Comparison of ENCODE assay signal across 8 cellular contexts in the genomic region with DNA sequence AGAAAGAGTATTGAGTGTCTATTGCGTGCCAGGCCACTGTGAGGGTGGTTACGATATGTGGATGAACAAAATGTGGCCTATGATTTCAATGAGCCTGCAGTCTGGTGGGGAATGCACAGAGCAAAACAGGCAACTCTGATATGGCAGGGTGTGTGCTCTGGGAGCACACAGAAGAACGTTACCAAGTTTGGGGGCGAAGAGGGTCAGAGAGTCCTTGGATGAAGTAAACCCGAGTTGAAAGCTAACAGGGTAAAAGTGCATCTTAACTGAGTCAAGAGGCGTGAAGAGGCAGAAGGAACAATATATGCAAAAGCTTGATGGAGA. TPM values are rescaled to one million over a fixed set of nuclear protein-coding genes. Genes with fewer than 3 reads are reported as not detected.
A peak's percentile ranks its signal among the peaks of the same experiment; 100 is the strongest.
DNase-seq lines count a peak whose midpoint lies in the region; ATAC-seq lines count a peak whose summit lies in the region.

No MANE protein-coding gene starts in this region.

- H3K9me3 Mint-ChIP-seq in CD4-positive, alpha-beta memory T cell, result no peaks in the 10 kb centered on the region
- H3K9me3 Mint-ChIP-seq in IgD-negative memory B cell, result no peaks in the 10 kb centered on the region
- H3K9me3 Mint-ChIP-seq in dendritic cell treated with granulocyte-macrophage colony-stimulating factor and Interleukin-4, amounts not matched to agents 40 ng/mL and 50 ng/mL, for 4 days, result peaks cover 7% of the 10 kb centered on the region
- peaks cover 0 to 8% (median 0%) of the 10 kb centered on the region in 9 donors for H3K9me3 Mint-ChIP-seq in naive thymus-derived CD8-positive, alpha-beta T cell

- H3K36me3 ChIP-seq in CD4-positive, alpha-beta memory T cell (ENCODE audit: insufficient read depth, low read length), result peaks cover 11% of the 10 kb centered on the region

- H3K4me1 Mint-ChIP-seq in CD4-positive, alpha-beta memory T cell, result peaks cover 11 to 28% (median 17%) of the 10 kb centered on the region in 4 donors
- H3K4me1 Mint-ChIP-seq in IgD-negative memory B cell, result peaks cover 7 to 17% (median 17%) of the 10 kb centered on the region in 3 donors
- H3K4me1 Mint-ChIP-seq in dendritic cell treated with granulocyte-macrophage colony-stimulating factor and Interleukin-4, amounts not matched to agents 40 ng/mL and 50 ng/mL, for 4 days (ENCODE audit: low read depth), result peaks cover 29% of the 10 kb centered on the region
- H3K4me1 Mint-ChIP-seq in naive thymus-derived CD8-positive, alpha-beta T cell, result peaks cover 9 to 28% (median 25%) of the 10 kb centered on the region in 4 donors

- H3K27ac ChIP-seq in CD4-positive, alpha-beta memory T cell (ENCODE audit: low read depth, low read length), result peak overlapping the region; percentile 95

- H3K4me1 ChIP-seq in CD4-positive, alpha-beta memory T cell (ENCODE audit: insufficient read depth, low read length), result peaks cover 18% of the 10 kb centered on the region

- intact Hi-C loops in CD4-positive, alpha-beta memory T cell (cut with micrococcal nuclease), result loop anchor here (1.0 to 10.0 kb wide), 9 partner anchors 8 to 1435 kb away; a partner anchor contains a TSS
- intact Hi-C loops in dendritic cell treated with granulocyte-macrophage colony-stimulating factor and Interleukin-4, amounts not matched to agents 40 ng/mL and 50 ng/mL, for 4 days (cut with micrococcal nuclease), result loop anchor here (1.0 to 5.0 kb wide), 4 partner anchors 8 to 208 kb away; a partner anchor contains a TSS

- no peaks in the 10 kb centered on the region for H3K27me3 Mint-ChIP-seq in CD4-positive, alpha-beta memory T cell
- H3K27me3 Mint-ChIP-seq in IgD-negative memory B cell, result no peaks in the 10 kb centered on the region
- H3K27me3 Mint-ChIP-seq in dendritic cell treated with granulocyte-macrophage colony-stimulating factor and Interleukin-4, amounts not matched to agents 40 ng/mL and 50 ng/mL, for 4 days, result no peaks in the 10 kb centered on the region
- no peaks in the 10 kb centered on the region for H3K27me3 Mint-ChIP-seq in naive thymus-derived CD8-positive, alpha-beta T cell

- no peaks in the 10 kb centered on the region for H3K27me3 ChIP-seq in CD4-positive, alpha-beta memory T cell (ENCODE audit: insufficient read depth, low read length)

- peak overlapping the region; percentile 79 to 80 for H3K4me3 ChIP-seq in CD4-positive, alpha-beta memory T cell (ENCODE audit: low read length in 2 of 2)

- H3K36me3 Mint-ChIP-seq in CD4-positive, alpha-beta memory T cell, result peaks cover 14 to 34% of the 10 kb centered on the region in 2 donors
- peaks cover 4% of the 10 kb centered on the region for H3K36me3 Mint-ChIP-seq in IgD-negative memory B cell
- H3K36me3 Mint-ChIP-seq in dendritic cell treated with granulocyte-macrophage colony-stimulating factor and Interleukin-4, amounts not matched to agents 40 ng/mL and 50 ng/mL, for 4 days (ENCODE audit: low read depth), result peaks cover 23% of the 10 kb centered on the region
- H3K36me3 Mint-ChIP-seq in naive thymus-derived CD8-positive, alpha-beta T cell, result peaks cover 0 to 34% (median 22%) of the 10 kb centered on the region in 3 donors

- peak in 1 of 2 donors; percentile 9 for ATAC-seq in naive thymus-derived CD8-positive, alpha-beta T cell

- CTCF ChIA-PET in CD4-positive, alpha-beta memory T cell (lab: Charles Lee; ENCODE audit: partially characterized antibody), result interaction anchor here (0.9 to 4.6 kb wide), 4 partner anchors 8 to 116 kb away, joined by 3 to 19 read pairs (median 4); a partner anchor contains a TSS

- DNase-seq in CD4-positive, alpha-beta memory T cell, result no peak
- no peak for DNase-seq in naive thymus-derived CD8-positive, alpha-beta T cell
- no peak for DNase-seq in iPS-NIHi7 (ENCODE audit: extremely low spot score)
- no peak for DNase-seq in GM19240 (ENCODE audit: insufficient read length, low spot score)
- no peak for DNase-seq in amniotic stem cell (lab: John Stamatoyannopoulos, UW)
- no peak for DNase-seq in NCI-H187 treated with DMSO at 0.1 percent for 48 hours (lab: John Stamatoyannopoulos, UW)

- H3K27ac Mint-ChIP-seq in CD4-positive, alpha-beta memory T cell, result peak overlapping the region; percentile 93 to 100 (median 100)
- H3K27ac Mint-ChIP-seq in IgD-negative memory B cell, result peak overlapping the region; percentile 95 to 100 (median 96)
- peak overlapping the region; percentile 97 for H3K27ac Mint-ChIP-seq in dendritic cell treated with granulocyte-macrophage colony-stimulating factor and Interleukin-4, amounts not matched to agents 40 ng/mL and 50 ng/mL, for 4 days
- peak overlapping the region; percentile 96 to 100 (median 100) for H3K27ac Mint-ChIP-seq in naive thymus-derived CD8-positive, alpha-beta T cell

- no peaks in the 10 kb centered on the region for H3K9me3 ChIP-seq in CD4-positive, alpha-beta memory T cell (ENCODE audit: control insufficient read depth in 1 of 2, low read length in 2 of 2)

- peak overlapping the region; percentile 91 to 98 (median 95) for H3K4me3 Mint-ChIP-seq in CD4-positive, alpha-beta memory T cell
- H3K4me3 Mint-ChIP-seq in IgD-negative memory B cell, result peak overlapping the region; percentile 93 to 99 (median 98)
- H3K4me3 Mint-ChIP-seq in dendritic cell treated with granulocyte-macrophage colony-stimulating factor and Interleukin-4, amounts not matched to agents 40 ng/mL and 50 ng/mL, for 4 days, result peak overlapping the region; percentile 94
- peak overlapping the region; percentile 84 to 100 (median 97) for H3K4me3 Mint-ChIP-seq in naive thymus-derived CD8-positive, alpha-beta T cell

- POLR2A ChIA-PET in CD4-positive, alpha-beta memory T cell (lab: Charles Lee; ENCODE audit: partially characterized antibody), result interaction anchor here (1.2 to 2.1 kb wide), 4 partner anchors 9 to 207 kb away, joined by 3 to 15 read pairs (median 8); a partner anchor contains a TSS
- POLR2A ChIA-PET in naive thymus-derived CD8-positive, alpha-beta T cell (lab: Charles Lee), result interaction anchor here (0.6 to 3.2 kb wide), 3 partner anchors 8 to 149 kb away, joined by 4 to 19 read pairs (median 13); a partner anchor contains a TSS

RNA-seq across cellular contexts. Expression of a gene that starts 0.3 kb away (rescaled TPM):
- 10 to 100 TPM; 14.8 to 18.7 TPM for total RNA-seq in CD4-positive, alpha-beta memory T cell
- polyA plus RNA-seq in CD4-positive, alpha-beta memory T cell, result 10 to 100 TPM; 30.7 to 30.9 TPM
- 25.7 TPM for polyA plus RNA-seq in IgD-negative memory B cell
- 10 to 100 TPM; 22.9 to 25.6 TPM for total RNA-seq in naive thymus-derived CD8-positive, alpha-beta T cell
- 10 to 100 TPM; 29.5 to 33.5 (median 33.4) TPM for polyA plus RNA-seq in naive thymus-derived CD8-positive, alpha-beta T cell

RNA-seq across cellular contexts. Expression of a gene that starts 0.6 kb away (rescaled TPM):
- 1 to 10 TPM; 3.9 to 4.0 TPM for total RNA-seq in CD4-positive, alpha-beta memory T cell
- polyA plus RNA-seq in CD4-positive, alpha-beta memory T cell, result 1 to 10 TPM; 6.7 to 8.9 TPM
- 6.8 TPM for polyA plus RNA-seq in IgD-negative memory B cell
- total RNA-seq in naive thymus-derived CD8-positive, alpha-beta T cell, result 1 to 10 TPM; 5.9 to 6.1 TPM
- polyA plus RNA-seq in naive thymus-derived CD8-positive, alpha-beta T cell, result 1 to 10 TPM; 7.5 to 8.3 (median 7.6) TPM

RNA-seq across cellular contexts. Expression of a gene that starts 8.2 kb away (rescaled TPM):
- 10 to 100 TPM; 28.2 to 28.3 TPM for total RNA-seq in CD4-positive, alpha-beta memory T cell
- polyA plus RNA-seq in CD4-positive, alpha-beta memory T cell, result 10 to 100 TPM in 1 of 2 donors, 1 to 10 TPM in 1; 8.6 to 14.2 TPM
- 13.6 TPM for polyA plus RNA-seq in IgD-negative memory B cell
- 10 to 100 TPM; 24.2 to 28.6 TPM for total RNA-seq in naive thymus-derived CD8-positive, alpha-beta T cell
- 10 to 100 TPM in 2 of 3 donors, 1 to 10 TPM in 1; 6.4 to 13.1 (median 11.9) TPM for polyA plus RNA-seq in naive thymus-derived CD8-positive, alpha-beta T cell

RNA-seq across cellular contexts. Expression of a gene that starts 32.0 kb away (rescaled TPM):
- not detected for total RNA-seq in CD4-positive, alpha-beta memory T cell
- polyA plus RNA-seq in CD4-positive, alpha-beta memory T cell, result not detected
- polyA plus RNA-seq in IgD-negative memory B cell, result not detected
- not detected for total RNA-seq in naive thymus-derived CD8-positive, alpha-beta T cell
- polyA plus RNA-seq in naive thymus-derived CD8-positive, alpha-beta T cell, result not detected

RNA-seq across cellular contexts. Expression of a gene that starts 32.9 kb away (rescaled TPM):
- total RNA-seq in CD4-positive, alpha-beta memory T cell, result not detected
- polyA plus RNA-seq in CD4-positive, alpha-beta memory T cell, result not detected
- polyA plus RNA-seq in IgD-negative memory B cell, result not detected
- under 1 TPM in 1 of 2 experiments, not detected in 1; 0.27 TPM for total RNA-seq in naive thymus-derived CD8-positive, alpha-beta T cell
- polyA plus RNA-seq in naive thymus-derived CD8-positive, alpha-beta T cell, result not detected
